In the genomic region with DNA sequence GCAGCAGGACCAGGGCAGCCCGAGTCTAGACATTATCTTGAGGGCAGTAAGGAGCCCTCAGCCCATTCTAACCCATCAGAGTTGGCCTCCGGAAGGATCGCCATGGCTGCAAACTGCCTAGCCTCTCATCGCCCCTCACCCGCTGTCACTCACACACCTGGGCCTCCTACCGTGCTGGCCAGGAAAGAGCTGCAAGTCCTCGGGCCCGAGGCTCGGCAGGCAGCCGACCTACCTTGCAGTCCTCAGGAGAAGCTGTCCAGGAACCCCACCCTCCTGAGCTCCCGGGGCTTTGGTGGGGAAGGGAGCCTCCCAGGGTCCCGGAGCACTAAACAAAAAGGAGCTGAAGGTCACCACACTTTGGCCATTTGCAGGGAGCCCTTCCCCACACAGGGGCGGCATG, we compare ENCODE assay signal across 18 cellular contexts. TPM values are rescaled to one million over a fixed set of nuclear protein-coding genes. Genes with fewer than 3 reads are reported as not detected.
DNase-seq lines count a peak whose midpoint lies in the region; TF ChIP-seq lines count a peak whose summit lies in the region.
"Had no signal": no experiment of that assay in that cellular context is flagged by ENCODE, and none has a peak within 500 bp of the region (broad histone marks: within the 10 kb centered on the region; RNA-seq: fewer than 3 reads in every experiment).

No MANE protein-coding gene starts in this region.

- DNase-seq in chondrocyte (ENCODE audit: low spot score) (peak; percentile 76), neuronal stem cell (ENCODE audit: low spot score) (no peak), SW 1271 (lab: John Stamatoyannopoulos, UW) (no peak), HFFc6 (no peak)
- no peak for DNase-seq in activated CD4-positive, alpha-beta T cell treated with anti-CD3 and anti-CD28 coated beads for 48 hours
- DNase-seq in activated CD4-positive, CD25-positive, alpha-beta regulatory T cell (lab: John Stamatoyannopoulos, UW), result no peak
- DNase-seq: AML-193, C1 segment of cervical spinal cord, KG1, NCI-H2029, NCI-H526 treated with DMSO at 0.1 percent for 48 hours had no signal

- TF ChIP-seq CTCF in HEK293 (tag by site-specific recombination; IDR thresholded peaks at IDR 0.05), result no peak
- no peak for TF ChIP-seq CTCF in chondrocyte (IDR thresholded peaks at IDR 0.05)
- no peak for TF ChIP-seq CTCF in HFFc6 (IDR thresholded peaks at IDR 0.05)

- H3K23ac ChIP-seq in neuronal stem cell (ENCODE audit: low read depth, low read length, poor library complexity), result no peak overlapping the region

- CTCF ChIA-PET in HEK293 (lab: Yijun Ruan, JAX), result interaction anchor here (0.6 to 5.9 kb wide), 51 partner anchors 10 to 1112 kb away, joined by 3 to 177 read pairs (median 4); no protein-coding TSS in a partner anchor

- H3K4me3 ChIP-seq in BLaER1, result no peak overlapping the region
- no peak overlapping the region for H3K4me3 ChIP-seq in HEK293 (ENCODE audit: low read depth, low read length)
- H3K4me3 ChIP-seq in neuronal stem cell (ENCODE audit: low read length in 2 of 2), result no peak overlapping the region
- H3K4me3 ChIP-seq: HAP-1, Peyer's patch, SJCRH30 had no signal

- no CpG with 5 or more reads among the region's 13 CpGs for WGBS in neuronal stem cell (ENCODE audit: extremely low coverage in 2 of 2, insufficient read length in 2 of 2, insufficient replicate concordance in 1 of 2), 2 donors

- peaks cover 19% of the 10 kb centered on the region for H3K27me3 Mint-ChIP-seq in chondrocyte (ENCODE audit: low read depth)
- peaks cover 27% of the 10 kb centered on the region for H3K27me3 Mint-ChIP-seq in HFFc6 (ENCODE audit: insufficient read depth)

- H3K27me3 ChIP-seq in BLaER1 (no peaks in the 10 kb centered on the region), neuronal stem cell (ENCODE audit: control insufficient read depth in 3 of 3, insufficient read depth in 3 of 3, low read depth in 1 of 3, low read length in 3 of 3) (peaks cover 0 to 1% (median 0%) of the 10 kb centered on the region in 3 experiments)
- H3K27me3 ChIP-seq: Peyer's patch, SJCRH30 had no signal

- H2AFZ ChIP-seq in neuronal stem cell (ENCODE audit: low read length), result no peak overlapping the region

- no peak overlapping the region for H3K27ac ChIP-seq in BLaER1
- H3K27ac ChIP-seq in HEK293 (ENCODE audit: extremely low read depth, low read depth, low read length), result no peak overlapping the region
- no peak overlapping the region for H3K27ac ChIP-seq in neuronal stem cell (replicated peaks; ENCODE audit: low read length)
- H3K27ac ChIP-seq: Peyer's patch, SJCRH30 had no signal

- H3K4me1 Mint-ChIP-seq in chondrocyte (ENCODE audit: low read depth) (no peaks in the 10 kb centered on the region), HFFc6 (ENCODE audit: low read depth) (no peaks in the 10 kb centered on the region)
- H3K4me1 Mint-ChIP-seq: CD4-positive, alpha-beta memory T cell had no signal

- H3K4me3 Mint-ChIP-seq in chondrocyte (ENCODE audit: unreplicated experiment) (no peak overlapping the region), HFFc6 (no peak overlapping the region)
- H3K4me3 Mint-ChIP-seq: CD4-positive, alpha-beta memory T cell; T-cell had no signal

- H2BK5ac ChIP-seq in neuronal stem cell (ENCODE audit: low read length), result no peak overlapping the region

- no peaks in the 10 kb centered on the region for H3K79me1 ChIP-seq in neuronal stem cell (ENCODE audit: low read depth, low read length)

- POLR2A ChIA-PET in HEK293 (lab: Yijun Ruan, JAX), result interaction anchor here (0.6 to 2.3 kb wide), 2 partner anchors 14 to 33 kb away, joined by 3 to 12 read pairs; no protein-coding TSS in a partner anchor

- no peak overlapping the region for H4K91ac ChIP-seq in neuronal stem cell (ENCODE audit: low read depth, low read length, poor library complexity)

- peak overlapping the region; percentile 67 for H3K18ac ChIP-seq in neuronal stem cell (ENCODE audit: low read length)

- H3K4me1 ChIP-seq in BLaER1 (peaks cover 11% of the 10 kb centered on the region), HEK293 (ENCODE audit: control insufficient read depth, insufficient read depth, low read length) (peaks cover 10% of the 10 kb centered on the region), neuronal stem cell (ENCODE audit: control insufficient read depth in 2 of 2, insufficient read depth in 1 of 2, low read depth in 1 of 2, low read length in 2 of 2) (peaks cover 6 to 11% of the 10 kb centered on the region in 2 donors)
- H3K4me1 ChIP-seq: HAP-1, Peyer's patch, SJCRH30 had no signal

- no peaks in the 10 kb centered on the region for H3K9me3 Mint-ChIP-seq in chondrocyte (ENCODE audit: low read depth)
- no peaks in the 10 kb centered on the region for H3K9me3 Mint-ChIP-seq in HFFc6
- H3K9me3 Mint-ChIP-seq: CD4-positive, alpha-beta memory T cell; T-cell had no signal

- H3K4ac ChIP-seq in neuronal stem cell (ENCODE audit: low read length), result no peak overlapping the region

- H3K36me3 ChIP-seq in BLaER1 (no peaks in the 10 kb centered on the region), HEK293 (ENCODE audit: control insufficient read depth in 2 of 2, insufficient read depth in 1 of 2, low read length in 2 of 2) (no peaks in the 10 kb centered on the region), neuronal stem cell (replicated peaks in 1 of 2; ENCODE audit: control insufficient read depth in 2 of 2, insufficient read depth in 2 of 2, low read length in 2 of 2) (no peaks in the 10 kb centered on the region)
- H3K36me3 ChIP-seq: HAP-1, Peyer's patch, SJCRH30 had no signal

- H2BK12ac ChIP-seq in neuronal stem cell (ENCODE audit: low read length), result no peak overlapping the region

- H2AK5ac ChIP-seq in neuronal stem cell (ENCODE audit: low read depth, low read length), result no peak overlapping the region

- H3K9ac ChIP-seq in BLaER1 (no peak overlapping the region), neuronal stem cell (ENCODE audit: low read depth, low read length, poor library complexity) (peak overlapping the region; percentile 66)

- H3K36me3 Mint-ChIP-seq in chondrocyte (ENCODE audit: low read depth) (no peaks in the 10 kb centered on the region), HFFc6 (ENCODE audit: low read depth) (no peaks in the 10 kb centered on the region)
- H3K36me3 Mint-ChIP-seq: CD4-positive, alpha-beta memory T cell; T-cell had no signal

- H4K8ac ChIP-seq in neuronal stem cell (ENCODE audit: low read depth, low read length), result no peak overlapping the region

- H3K4me2 ChIP-seq in BLaER1 (0 out of 2 replicates have a peak overlapping the region, but pooled peaks have one; percentile 5), neuronal stem cell (ENCODE audit: insufficient read depth, low read length, poor library complexity, severe bottlenecking) (no peak overlapping the region)

- H2BK15ac ChIP-seq in neuronal stem cell (ENCODE audit: low read length), result peak overlapping the region; percentile 28

- no peak overlapping the region for H2BK120ac ChIP-seq in neuronal stem cell (ENCODE audit: low read depth, low read length)

- H3K27ac Mint-ChIP-seq in chondrocyte (ENCODE audit: unreplicated experiment), result no peak overlapping the region
- H3K27ac Mint-ChIP-seq in HFFc6, result no peak overlapping the region
- H3K27ac Mint-ChIP-seq: CD4-positive, alpha-beta memory T cell; T-cell had no signal

- H3K14ac ChIP-seq in neuronal stem cell (ENCODE audit: low read length), result no peak overlapping the region

- H4K20me1 ChIP-seq in BLaER1, result no peaks in the 10 kb centered on the region

- no peaks in the 10 kb centered on the region for H3K9me3 ChIP-seq in BLaER1
- no peaks in the 10 kb centered on the region for H3K9me3 ChIP-seq in HEK293 (ENCODE audit: control insufficient read depth, insufficient read depth, low read depth, low read length)
- peaks cover 0 to 2% of the 10 kb centered on the region in 2 donors for H3K9me3 ChIP-seq in neuronal stem cell (replicated peaks in 1 of 2; ENCODE audit: control insufficient read depth in 2 of 2, insufficient read depth in 1 of 2, low read depth in 1 of 2, low read length in 2 of 2)
- H3K9me3 ChIP-seq: HAP-1, Peyer's patch, SJCRH30 had no signal

TF ChIP-seq in HEK293, 187 proteins besides CTCF, POLR2A, EP300 and RAD21:
- no peak for TF ChIP-seq TRIM28 (IDR thresholded peaks at IDR 0.05; ENCODE audit: borderline replicate concordance, low read length)
- TF ChIP-seq, protein P1, sequence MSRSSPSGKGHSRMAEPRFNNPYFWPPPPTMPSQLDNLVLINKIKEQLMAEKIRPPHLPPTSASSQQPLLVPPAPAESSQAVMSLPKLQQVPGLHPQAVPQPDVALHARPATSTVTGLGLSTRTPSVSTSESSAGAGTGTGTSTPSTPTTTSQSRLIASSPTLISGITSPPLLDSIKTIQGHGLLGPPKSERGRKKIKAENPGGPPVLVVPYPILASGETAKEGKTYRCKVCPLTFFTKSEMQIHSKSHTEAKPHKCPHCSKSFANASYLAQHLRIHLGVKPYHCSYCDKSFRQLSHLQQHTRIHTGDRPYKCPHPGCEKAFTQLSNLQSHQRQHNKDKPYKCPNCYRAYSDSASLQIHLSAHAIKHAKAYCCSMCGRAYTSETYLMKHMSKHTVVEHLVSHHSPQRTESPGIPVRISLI (tag by site-specific recombination; IDR thresholded peaks at IDR 0.05), result no peak
- TF ChIP-seq ZNF521 (tag by site-specific recombination; IDR thresholded peaks at IDR 0.05), result 0 out of 2 replicates have a peak, but pooled peaks have one; percentile 32
TF ChIP-seq in HEK293: peak in this region for 1.

RNA-seq across cellular contexts. Expression of a gene that starts 46.8 kb away (rescaled TPM):
- 7.6 to 13.4 TPM (median 8.2 TPM) in 3 replicates for total RNA-seq in chondrocyte
- polyA plus RNA-seq in neuronal stem cell (2013, experiment 1 of 2), result 15.7 TPM
- 15.8 TPM for polyA plus RNA-seq in neuronal stem cell (2013, experiment 2 of 2)
- 1 to 10 TPM; 5.6 to 7.0 (median 6.5) TPM for total RNA-seq in HFFc6 (2021; fragmentation: NEBNext Ultra II Directional; extraction: Animal tissue kit (Norgen Biotek cat#: 25700))
